In the genomic region with DNA sequence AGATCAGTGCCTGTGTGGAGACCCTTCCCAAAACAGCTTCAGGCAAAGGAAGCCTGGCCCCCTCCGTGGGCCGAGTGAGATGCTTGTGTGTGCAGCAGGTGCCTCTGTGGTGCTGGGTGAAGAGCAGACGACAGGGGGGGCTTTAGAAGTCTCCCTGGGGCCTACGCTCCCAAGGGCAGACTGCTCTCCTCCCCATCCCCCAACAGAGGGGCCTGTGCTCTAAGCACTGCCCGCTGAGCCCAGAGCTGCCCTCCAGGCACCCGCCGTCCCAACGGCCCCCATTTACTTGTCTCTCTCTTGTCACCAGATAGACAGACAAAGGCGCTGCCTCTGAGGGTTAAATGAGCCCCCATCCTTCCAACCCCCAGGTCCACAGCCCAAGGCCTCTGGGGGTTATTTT, we compare ENCODE assay signal across 1 cellular context.
TF ChIP-seq lines count a peak whose summit lies in the region.

No MANE protein-coding gene starts in this region.

TF ChIP-seq in K562, 482 proteins besides CTCF, POLR2A, EP300 and RAD21:
- 0 out of 2 replicates have a peak, but pooled peaks have one; percentile 6 for TF ChIP-seq KLF6 (CRISPR knock-in tag; IDR thresholded peaks at IDR 0.05; ENCODE audit: borderline replicate concordance)
- TF ChIP-seq DMBX1 (CRISPR knock-in tag; IDR thresholded peaks at IDR 0.05; ENCODE audit: borderline replicate concordance) = peak; percentile 80; the same call in 1 of the 2 replicates
- TF ChIP-seq KAT2B (IDR thresholded peaks at IDR 0.05; ENCODE audit: low read depth, low read length) = no peak
- no peak for TF ChIP-seq TAF7 (tag; IDR thresholded peaks at IDR 0.05)
- TF ChIP-seq SMAD4 (CRISPR knock-in tag; conservative IDR thresholded peaks at IDR 0.05) = peak; percentile 55
- 0 out of 2 replicates have a peak, but pooled peaks have one; percentile 38 for TF ChIP-seq ZNF583 (CRISPR knock-in tag; IDR thresholded peaks at IDR 0.05)
- TF ChIP-seq ZBTB7A (IDR thresholded peaks at IDR 0.05; ENCODE audit: borderline replicate concordance, control insufficient read depth, low read depth, low read length) = no peak
TF ChIP-seq in K562: peak in this region for 4.
